ENCODE assay signal across 8 cellular contexts in the genomic region with DNA sequence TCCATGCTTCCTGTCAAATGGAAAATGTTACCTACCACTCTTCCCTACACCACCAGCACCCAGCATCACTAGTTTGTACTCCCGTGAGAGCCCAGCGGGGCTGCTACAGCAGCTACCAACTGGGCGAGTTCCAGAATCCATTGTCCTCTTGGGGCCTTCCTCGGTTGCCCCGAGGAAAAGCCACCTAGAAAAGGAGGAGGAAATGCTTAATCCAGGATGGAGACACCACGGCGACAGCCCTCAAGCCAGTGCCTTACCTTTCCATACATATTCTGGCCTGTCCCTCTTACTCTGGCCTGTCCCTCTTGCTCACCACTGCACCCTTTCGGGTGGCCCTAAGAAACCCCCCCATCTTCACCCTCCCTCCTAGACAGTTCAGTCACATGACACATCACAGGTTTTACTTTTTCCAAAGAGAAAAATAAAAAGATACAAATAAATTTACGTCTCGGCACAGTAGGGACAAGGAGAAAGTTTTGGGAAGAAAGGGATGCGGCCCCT. TPM values are rescaled to one million over a fixed set of nuclear protein-coding genes. Genes with fewer than 3 reads are reported as not detected.
A peak's percentile ranks its signal among the peaks of the same experiment; 100 is the strongest.
DNase-seq lines count a peak whose midpoint lies in the region; ATAC-seq and TF ChIP-seq lines count a peak whose summit lies in the region.

No MANE protein-coding gene starts in this region.

- peak overlapping the region; percentile 76 to 78 for H3K27ac ChIP-seq in liver (ENCODE audit: low read depth in 1 of 2, low read length in 2 of 2)
- peak overlapping the region; percentile 84 for H3K27ac ChIP-seq in stomach smooth muscle (ENCODE audit: low read length)

- peaks cover 0 to 11% (median 10%) of the 10 kb centered on the region in 4 donors for H3K4me1 ChIP-seq in liver (ENCODE audit: control insufficient read depth in 4 of 4, insufficient read depth in 4 of 4, low read length in 3 of 4)
- H3K4me1 ChIP-seq in stomach smooth muscle (ENCODE audit: control insufficient read depth, insufficient read depth, low read length): peaks cover 14% of the 10 kb centered on the region

- peak; percentile 52 for DNase-seq in NCI-H510A treated with DMSO at 0.1 percent for 48 hours (lab: John Stamatoyannopoulos, UW)
- DNase-seq in NCI-H510A (lab: John Stamatoyannopoulos, UW): no peak
- peak; percentile 51 for DNase-seq in SHP77 treated with DMSO at 0.1 percent for 48 hours (lab: John Stamatoyannopoulos, UW)
- peak; percentile 58 for DNase-seq in dermis blood vessel endothelial cell

- H3K4me3 ChIP-seq in liver (ENCODE audit: low read depth in 1 of 3, low read length in 3 of 3) (peak overlapping the region; percentile 84 to 97 (median 88)), stomach smooth muscle (ENCODE audit: low read length in 2 of 2) (peak overlapping the region; percentile 86)

- no peak for TF ChIP-seq CTCF in liver (IDR thresholded peaks at IDR 0.05; ENCODE audit: low read depth, low read length, missing input control)

- WGBS in liver: 7% methylated on average over 11 of the region's 11 CpGs

- ATAC-seq in HG03039 (IDR thresholded peaks at IDR 0.05; ENCODE audit: unreplicated experiment) (peak; percentile 25), HG03196 (IDR thresholded peaks at IDR 0.05; ENCODE audit: unreplicated experiment) (no peak)

- H3K9ac ChIP-seq in liver (ENCODE audit: low read depth in 1 of 2, low read length in 2 of 2): peak overlapping the region; percentile 30 to 72
- H3K9ac ChIP-seq in stomach smooth muscle (ENCODE audit: low read length in 2 of 2): peak overlapping the region; percentile 81 to 86

- no peaks in the 10 kb centered on the region for H3K27me3 ChIP-seq in liver (ENCODE audit: control insufficient read depth in 4 of 4, insufficient read depth in 4 of 4, low read length in 3 of 4)
- no peaks in the 10 kb centered on the region for H3K27me3 ChIP-seq in stomach smooth muscle (ENCODE audit: control insufficient read depth in 1 of 2, insufficient read depth in 2 of 2, low read length in 2 of 2)

- H3K36me3 ChIP-seq in liver (ENCODE audit: control insufficient read depth in 4 of 4, insufficient read depth in 3 of 4, low read depth in 1 of 4, low read length in 3 of 4) (peaks cover 7 to 44% (median 31%) of the 10 kb centered on the region in 4 donors), stomach smooth muscle (ENCODE audit: control insufficient read depth in 2 of 2, insufficient read depth in 2 of 2, low read length in 2 of 2) (peaks cover 22 to 27% of the 10 kb centered on the region in 2 donors)

- TF ChIP-seq RAD21 in liver (IDR thresholded peaks at IDR 0.05): no peak

- no peaks in the 10 kb centered on the region for H3K9me3 ChIP-seq in liver (ENCODE audit: control insufficient read depth in 4 of 4, low read length in 3 of 4)
- no peaks in the 10 kb centered on the region for H3K9me3 ChIP-seq in stomach smooth muscle (ENCODE audit: control insufficient read depth in 2 of 2, low read length in 2 of 2)

TF ChIP-seq in liver, 16 proteins besides CTCF, POLR2A, EP300 and RAD21:
- TF ChIP-seq, protein P1, sequence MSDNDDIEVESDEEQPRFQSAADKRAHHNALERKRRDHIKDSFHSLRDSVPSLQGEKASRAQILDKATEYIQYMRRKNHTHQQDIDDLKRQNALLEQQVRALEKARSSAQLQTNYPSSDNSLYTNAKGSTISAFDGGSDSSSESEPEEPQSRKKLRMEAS (IDR thresholded peaks at IDR 0.05): no peak
- TF ChIP-seq EGR1 (IDR thresholded peaks at IDR 0.05; ENCODE audit: low read depth in 2 of 2) (no peak), JUND (IDR thresholded peaks at IDR 0.05) (no peak), FOXA2 (IDR thresholded peaks at IDR 0.05) (no peak), HNF4A (conservative IDR thresholded peaks at IDR 0.05) (no peak), YY1 (IDR thresholded peaks at IDR 0.05) (no peak), GABPA (IDR thresholded peaks at IDR 0.05 in 1 of 2, conservative IDR thresholded peaks at IDR 0.05 in 1 of 2) (no peak), NR2F2 (IDR thresholded peaks at IDR 0.05) (no peak), SP1 (IDR thresholded peaks at IDR 0.05) (no peak), FOXA1 (IDR thresholded peaks at IDR 0.05) (no peak), RXRA (IDR thresholded peaks at IDR 0.05) (no peak), TAF1 (conservative IDR thresholded peaks at IDR 0.05) (no peak), HNF4G (IDR thresholded peaks at IDR 0.05) (no peak), ZBTB33 (IDR thresholded peaks at IDR 0.05) (no peak)
- TF ChIP-seq, protein P2, sequence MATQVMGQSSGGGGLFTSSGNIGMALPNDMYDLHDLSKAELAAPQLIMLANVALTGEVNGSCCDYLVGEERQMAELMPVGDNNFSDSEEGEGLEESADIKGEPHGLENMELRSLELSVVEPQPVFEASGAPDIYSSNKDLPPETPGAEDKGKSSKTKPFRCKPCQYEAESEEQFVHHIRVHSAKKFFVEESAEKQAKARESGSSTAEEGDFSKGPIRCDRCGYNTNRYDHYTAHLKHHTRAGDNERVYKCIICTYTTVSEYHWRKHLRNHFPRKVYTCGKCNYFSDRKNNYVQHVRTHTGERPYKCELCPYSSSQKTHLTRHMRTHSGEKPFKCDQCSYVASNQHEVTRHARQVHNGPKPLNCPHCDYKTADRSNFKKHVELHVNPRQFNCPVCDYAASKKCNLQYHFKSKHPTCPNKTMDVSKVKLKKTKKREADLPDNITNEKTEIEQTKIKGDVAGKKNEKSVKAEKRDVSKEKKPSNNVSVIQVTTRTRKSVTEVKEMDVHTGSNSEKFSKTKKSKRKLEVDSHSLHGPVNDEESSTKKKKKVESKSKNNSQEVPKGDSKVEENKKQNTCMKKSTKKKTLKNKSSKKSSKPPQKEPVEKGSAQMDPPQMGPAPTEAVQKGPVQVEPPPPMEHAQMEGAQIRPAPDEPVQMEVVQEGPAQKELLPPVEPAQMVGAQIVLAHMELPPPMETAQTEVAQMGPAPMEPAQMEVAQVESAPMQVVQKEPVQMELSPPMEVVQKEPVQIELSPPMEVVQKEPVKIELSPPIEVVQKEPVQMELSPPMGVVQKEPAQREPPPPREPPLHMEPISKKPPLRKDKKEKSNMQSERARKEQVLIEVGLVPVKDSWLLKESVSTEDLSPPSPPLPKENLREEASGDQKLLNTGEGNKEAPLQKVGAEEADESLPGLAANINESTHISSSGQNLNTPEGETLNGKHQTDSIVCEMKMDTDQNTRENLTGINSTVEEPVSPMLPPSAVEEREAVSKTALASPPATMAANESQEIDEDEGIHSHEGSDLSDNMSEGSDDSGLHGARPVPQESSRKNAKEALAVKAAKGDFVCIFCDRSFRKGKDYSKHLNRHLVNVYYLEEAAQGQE (IDR thresholded peaks at IDR 0.05): no peak
- TF ChIP-seq, protein P3, sequence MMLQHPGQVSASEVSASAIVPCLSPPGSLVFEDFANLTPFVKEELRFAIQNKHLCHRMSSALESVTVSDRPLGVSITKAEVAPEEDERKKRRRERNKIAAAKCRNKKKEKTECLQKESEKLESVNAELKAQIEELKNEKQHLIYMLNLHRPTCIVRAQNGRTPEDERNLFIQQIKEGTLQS (IDR thresholded peaks at IDR 0.05): no peak

RNA-seq across cellular contexts. Expression of gene RIT1, which starts 0.5 kb away (rescaled TPM):
- total RNA-seq in dermis blood vessel endothelial cell (59.4 and 60.6 TPM in 2 replicates), liver (10 to 100 TPM; 11.3 to 14.3 TPM)
- polyA plus RNA-seq in liver: 1 to 10 TPM; 3.1 to 4.9 TPM

RNA-seq across cellular contexts. Expression of gene KHDC4, which starts 23.5 kb away (rescaled TPM):
- total RNA-seq in dermis blood vessel endothelial cell: 25.7 and 32.8 TPM in 2 replicates
- total RNA-seq in liver: 10 to 100 TPM; 18.2 to 32.6 TPM
- polyA plus RNA-seq in liver: 10 to 100 TPM in 1 of 2 donors, 1 to 10 TPM in 1; 8.4 to 11.3 TPM

RNA-seq across cellular contexts. Expression of gene RXFP4, which starts 30.8 kb away (rescaled TPM):
- total RNA-seq in dermis blood vessel endothelial cell (0.19 TPM in 1 of 2 replicates, not detected in the other), liver (not detected)
- not detected for polyA plus RNA-seq in liver

RNA-seq across cellular contexts. Expression of gene SYT11, which starts 51.3 kb away (rescaled TPM):
- 35.9 and 41.0 TPM in 2 replicates for total RNA-seq in dermis blood vessel endothelial cell
- total RNA-seq in liver: 1 to 10 TPM in 1 of 2 donors, under 1 TPM in 1; 0.75 to 1.2 TPM
- under 1 TPM; 0.49 to 0.76 TPM for polyA plus RNA-seq in liver

RNA-seq across cellular contexts. Expression of gene GON4L, which starts 53.7 kb away (rescaled TPM):
- 31.8 and 34.3 TPM in 2 replicates for total RNA-seq in dermis blood vessel endothelial cell
- 10 to 100 TPM; 13.4 to 26.2 TPM for total RNA-seq in liver
- 10 to 100 TPM in 1 of 2 donors, 1 to 10 TPM in 1; 5.7 to 18.0 TPM for polyA plus RNA-seq in liver
